13 cellular contexts compared by ENCODE assay signal in the genomic region with DNA sequence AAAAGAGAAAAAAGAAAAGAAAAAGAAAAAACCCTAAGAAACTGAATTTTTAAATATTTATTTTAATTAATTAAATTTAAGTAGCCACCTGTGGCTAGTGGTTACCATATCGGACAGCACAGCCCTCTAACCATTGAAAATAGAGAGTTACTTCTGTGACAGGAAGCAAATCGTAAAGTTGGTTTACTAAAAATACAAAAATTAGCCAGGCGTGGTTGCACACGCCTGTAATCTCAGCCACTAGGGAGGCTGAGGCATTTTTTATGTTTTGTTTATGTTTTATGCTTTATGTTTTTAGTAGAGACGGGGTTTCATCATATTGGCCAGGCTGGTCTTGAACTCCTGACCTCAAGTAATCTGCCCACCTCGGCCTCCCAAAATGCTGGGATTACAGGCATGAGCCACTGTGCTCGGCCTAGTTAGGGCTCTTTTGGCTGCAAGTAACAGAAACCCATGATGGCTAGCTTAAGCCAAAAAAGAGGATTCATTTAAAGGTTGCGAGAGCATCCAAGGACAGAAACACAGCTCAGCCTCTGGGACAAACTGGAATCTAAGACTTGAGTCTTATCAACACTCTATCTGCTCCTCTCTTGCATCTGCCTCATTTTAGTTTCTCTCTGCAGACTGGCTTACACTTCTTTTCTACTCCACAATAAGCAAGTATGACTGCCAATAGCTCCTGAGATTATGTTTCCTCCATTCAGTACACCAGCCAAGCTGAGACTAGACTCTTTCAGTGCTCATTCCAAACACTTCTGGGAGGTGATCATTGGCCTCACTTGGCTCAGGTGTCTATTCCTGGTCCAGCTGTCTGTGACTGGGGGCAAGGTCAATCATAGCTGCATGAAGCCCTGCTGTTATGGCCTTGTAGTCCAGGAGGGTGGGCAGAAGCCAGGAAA. TPM values are rescaled to one million over a fixed set of nuclear protein-coding genes. Genes with fewer than 3 reads are reported as not detected.
DNase-seq lines count a peak whose midpoint lies in the region; ATAC-seq and TF ChIP-seq lines count a peak whose summit lies in the region.
"Had no signal": no experiment of that assay in that cellular context is flagged by ENCODE, and none has a peak within 500 bp of the region (broad histone marks: within the 10 kb centered on the region; RNA-seq: fewer than 3 reads in every experiment).

No MANE protein-coding gene starts in this region.

- no peak overlapping the region for H4K5ac ChIP-seq in mesendoderm (ENCODE audit: low read length)

- peaks cover 6% of the 10 kb centered on the region for H3K4me1 ChIP-seq in mesendoderm (ENCODE audit: control insufficient read depth, low read depth, low read length)
- H3K4me1 ChIP-seq in testis, result peaks cover 6% of the 10 kb centered on the region

- H3K23ac ChIP-seq in mesendoderm (ENCODE audit: low read length), result no peak overlapping the region

- H3K18ac ChIP-seq in mesendoderm (ENCODE audit: low read length), result no peak overlapping the region

- no peak for TF ChIP-seq CTCF in testis (IDR thresholded peaks at IDR 0.05)
- TF ChIP-seq CTCF in CD14-positive monocyte (IDR thresholded peaks at IDR 0.05), result no peak

- peaks cover 0 to 9% (median 6%) of the 10 kb centered on the region in 3 donors for H3K27me3 Mint-ChIP-seq in CD14-positive monocyte (ENCODE audit: low read depth in 3 of 3)
- H3K27me3 Mint-ChIP-seq: activated naive CD8-positive, alpha-beta T cell had no signal

- H3K4me1 Mint-ChIP-seq in CD14-positive monocyte, result peaks cover 25% of the 10 kb centered on the region

- no peak overlapping the region for H3K4me3 ChIP-seq in mesendoderm (ENCODE audit: low read length)
- no peak overlapping the region for H3K4me3 ChIP-seq in testis
- H3K4me3 ChIP-seq: tibial artery had no signal

- H3K27ac ChIP-seq in mesendoderm (ENCODE audit: low read depth, low read length), result no peak overlapping the region
- H3K27ac ChIP-seq in testis, result no peak overlapping the region
- H3K27ac ChIP-seq: tibial artery had no signal

- no peaks in the 10 kb centered on the region for H3K79me1 ChIP-seq in mesendoderm (ENCODE audit: low read length)

- WGBS in mesendoderm (ENCODE audit: extremely low coverage, insufficient coverage, low lambda C conversion rate), result no CpG with 5 or more reads among the region's 8 CpGs
- WGBS in testis, 2 donors, result 79 to 80% methylated on average over 8 of the region's 8 CpGs

- peak overlapping the region; percentile 22 for H2AK5ac ChIP-seq in mesendoderm (ENCODE audit: low read length)

- no peaks in the 10 kb centered on the region for H3K9me3 ChIP-seq in testis
- H3K9me3 ChIP-seq: tibial artery had no signal

- H2BK5ac ChIP-seq in mesendoderm (ENCODE audit: low read length), result no peak overlapping the region

- H3K9me3 Mint-ChIP-seq in CD14-positive monocyte, result no peaks in the 10 kb centered on the region

- ATAC-seq in GM18508 (IDR thresholded peaks at IDR 0.05; ENCODE audit: insufficient read depth, unreplicated experiment), result peak; percentile 32
- peak; percentile 40 for ATAC-seq in GM21737 (IDR thresholded peaks at IDR 0.05; ENCODE audit: unreplicated experiment)
- ATAC-seq in HG03571 (IDR thresholded peaks at IDR 0.05; ENCODE audit: unreplicated experiment), result peak; percentile 70

- intact Hi-C loops in testis (cut with DNase I; ENCODE audit: low total_unique reads) (no loop called here), CD14-positive monocyte (cut with micrococcal nuclease) (loop anchor here in 1 of 2 donors (10.0 kb wide), 1 partner anchor 126 kb away; the partner anchor contains the start of gene PRKCI)

- peak overlapping the region in 2 of 7 donors; percentile 5 to 41 for H3K27ac Mint-ChIP-seq in CD14-positive monocyte
- H3K27ac Mint-ChIP-seq: activated naive CD8-positive, alpha-beta T cell had no signal

- no peak for TF ChIP-seq POLR2A in testis (IDR thresholded peaks at IDR 0.05)

- no peak overlapping the region for H2BK15ac ChIP-seq in mesendoderm (replicated peaks; ENCODE audit: low read depth)

- no peak overlapping the region for H3K4me2 ChIP-seq in mesendoderm (ENCODE audit: low read length)

- no peaks in the 10 kb centered on the region for H3K79me2 ChIP-seq in mesendoderm (ENCODE audit: control insufficient read depth, insufficient read depth, low read length)

- H3K27me3 ChIP-seq in mesendoderm (ENCODE audit: insufficient read depth, low read length, poor library complexity), result no peaks in the 10 kb centered on the region
- H3K27me3 ChIP-seq in testis, result no peaks in the 10 kb centered on the region
- H3K27me3 ChIP-seq: tibial artery had no signal

- no peaks in the 10 kb centered on the region for H3K36me3 ChIP-seq in mesendoderm (ENCODE audit: control insufficient read depth, insufficient read depth, low read length)
- H3K36me3 ChIP-seq in testis (ENCODE audit: low read depth, missing control alignments), result no peaks in the 10 kb centered on the region
- H3K36me3 ChIP-seq: tibial artery had no signal

- H3K4ac ChIP-seq in mesendoderm (ENCODE audit: low read depth, low read length), result no peak overlapping the region

- H3K56ac ChIP-seq in mesendoderm (ENCODE audit: low read length), result no peak overlapping the region

- H2BK120ac ChIP-seq in mesendoderm (ENCODE audit: low read depth, low read length), result no peak overlapping the region

- H3K9ac ChIP-seq in mesendoderm (ENCODE audit: low read length), result no peak overlapping the region

- DNase-seq in mesendoderm, result no peak
- DNase-seq in SKM-1 treated with dmso at 0.1 percent for 144 hours (lab: John Stamatoyannopoulos, UW; ENCODE audit: unreplicated experiment), result no peak
- DNase-seq in SIG-M5 treated with dmso at 0.1 percent for 504 hours (lab: John Stamatoyannopoulos, UW; ENCODE audit: unreplicated experiment), result no peak
- DNase-seq in testis, result no peak
- DNase-seq in CD14-positive monocyte (ENCODE audit: low spot score), result no peak
- DNase-seq: activated CD4-positive, alpha-beta T cell treated with anti-CD3 and anti-CD28 coated beads for 48 hours; NCI-H1694 treated with DMSO at 0.1 percent for 48 hours; SHP77 treated with DMSO at 0.1 percent for 48 hours; tibial artery had no signal

- no peak overlapping the region for H4K8ac ChIP-seq in mesendoderm (ENCODE audit: low read depth, low read length)

- H3K36me3 Mint-ChIP-seq in CD14-positive monocyte, result peaks cover 4 to 7% of the 10 kb centered on the region in 2 donors
- H3K36me3 Mint-ChIP-seq: activated naive CD8-positive, alpha-beta T cell had no signal

- no peak overlapping the region for H3K4me3 Mint-ChIP-seq in CD14-positive monocyte
- H3K4me3 Mint-ChIP-seq: activated naive CD8-positive, alpha-beta T cell had no signal

RNA-seq across cellular contexts. Expression of gene SKIL, which starts 6.8 kb away (rescaled TPM):
- polyA plus RNA-seq in mesendoderm (2013, experiment 1 of 2), result 68.6 TPM
- 69.3 TPM for polyA plus RNA-seq in mesendoderm (2013, experiment 2 of 2)
- total RNA-seq in testis, result 10 to 100 TPM; 47.4 to 53.6 TPM
- polyA plus RNA-seq in testis (ENCODE audit: insufficient read depth, low read depth, low replicate concordance), result 19.1 TPM
- 10 to 100 TPM in 1 of 2 donors, 1 to 10 TPM in 1; 9.2 to 13.4 TPM for polyA plus RNA-seq in CD14-positive monocyte
